8 cellular contexts compared by ENCODE assay signal in the genomic region with DNA sequence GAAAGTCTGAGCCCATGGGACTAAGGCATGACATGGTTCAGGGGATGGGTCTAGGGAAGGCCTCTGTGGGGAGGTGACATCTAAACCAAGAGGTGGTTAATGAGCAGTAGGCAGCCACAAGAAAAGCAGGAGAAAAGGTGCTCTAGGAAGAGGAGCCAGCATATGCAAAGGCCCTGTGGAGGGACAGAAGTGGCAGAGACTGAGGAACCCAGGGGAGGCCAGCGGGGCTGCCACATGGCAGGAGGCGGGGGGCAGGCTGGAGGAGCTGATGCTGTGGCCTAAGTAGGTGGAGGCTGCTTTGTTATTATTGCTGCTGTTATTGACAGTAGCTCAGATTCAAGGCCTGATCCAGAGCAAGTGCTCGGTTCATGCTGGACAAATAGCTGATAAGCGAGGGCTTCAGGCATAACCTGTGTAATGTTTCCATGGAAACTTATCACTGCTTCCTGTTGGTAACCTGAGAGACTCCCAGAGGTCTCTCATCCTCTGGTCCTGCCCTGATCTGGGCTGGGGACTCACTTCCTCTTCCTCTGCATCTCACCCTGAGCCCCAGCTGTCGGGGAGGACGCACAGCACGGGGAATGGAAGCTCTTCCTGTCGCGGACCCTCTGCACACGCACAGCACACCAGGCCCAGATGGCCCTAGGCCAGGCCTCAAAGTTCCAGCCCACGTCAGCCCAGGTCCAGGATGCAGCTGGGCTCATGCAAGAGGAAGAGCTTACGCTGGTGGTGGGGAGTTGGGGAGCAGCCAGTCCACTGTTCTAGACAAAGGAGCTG.
A peak's percentile ranks its signal among the peaks of the same experiment; 100 is the strongest.
DNase-seq lines count a peak whose midpoint lies in the region; ATAC-seq and TF ChIP-seq lines count a peak whose summit lies in the region.

No MANE protein-coding gene starts in this region.

- no peak overlapping the region for H3K4me3 Mint-ChIP-seq in activated T-cell treated with anti-CD3 and anti-CD28 coated beads, Interleukin-2, amount 50 U/mL, for 72 hours
- H3K4me3 Mint-ChIP-seq in memory B cell = peak overlapping the region; percentile 50

- intact Hi-C loops in Right ventricle myocardium inferior (cut with DNase I) = loop anchor here (5.0 kb wide), 2 partner anchors 61 to 79 kb away; no protein-coding TSS in a partner anchor
- intact Hi-C loops in cardiac septum (cut with DNase I) = loop anchor here (2.0 to 5.0 kb wide), 3 partner anchors 21 to 79 kb away; no protein-coding TSS in a partner anchor
- intact Hi-C loops in vagina (cut with DNase I) = no loop called here

- no peak overlapping the region for H3K27ac Mint-ChIP-seq in activated T-cell treated with anti-CD3 and anti-CD28 coated beads, Interleukin-2, amount 50 U/mL, for 72 hours
- H3K27ac Mint-ChIP-seq in memory B cell = peak overlapping the region; percentile 90

- ATAC-seq in Right ventricle myocardium inferior (peak; percentile 33), memory B cell (ENCODE audit: low read depth) (peak; percentile 75)
- peak; percentile 32 to 41 for ATAC-seq in activated T-cell treated with anti-CD3 and anti-CD28 coated beads, Interleukin-2, amount 50 U/mL, for 72 hours (replicated peaks in 1 of 2)

- H3K36me3 Mint-ChIP-seq in activated T-cell treated with anti-CD3 and anti-CD28 coated beads, Interleukin-2, amount 50 U/mL, for 72 hours (ENCODE audit: insufficient read depth in 2 of 2) = no peaks in the 10 kb centered on the region
- H3K36me3 Mint-ChIP-seq in memory B cell = no peaks in the 10 kb centered on the region

- no peaks in the 10 kb centered on the region for H3K9me3 ChIP-seq in KOPT-K1 (ENCODE audit: insufficient read depth, low read length, poor library complexity, severe bottlenecking)
- H3K9me3 ChIP-seq in vagina = no peaks in the 10 kb centered on the region

- H3K4me1 ChIP-seq in vagina = peaks cover 21% of the 10 kb centered on the region

- no peaks in the 10 kb centered on the region for H3K27me3 Mint-ChIP-seq in activated T-cell treated with anti-CD3 and anti-CD28 coated beads, Interleukin-2, amount 50 U/mL, for 72 hours (ENCODE audit: low read depth)
- H3K27me3 Mint-ChIP-seq in memory B cell = no peaks in the 10 kb centered on the region

- H3K4me3 ChIP-seq in vagina = no peak overlapping the region

- DNase-seq in Right ventricle myocardium inferior (ENCODE audit: missing footprints) = peak; percentile 72
- DNase-seq in cardiac septum (ENCODE audit: low spot score) = no peak
- no peak for DNase-seq in activated T-cell treated with anti-CD3 and anti-CD28 coated beads, Interleukin-2, amount 50 U/mL, for 72 hours
- DNase-seq in memory B cell (ENCODE audit: low spot score in 2 of 2) = peak; percentile 39 to 45
- DNase-seq in NCI-H1930 (lab: John Stamatoyannopoulos, UW) = no peak
- DNase-seq in HuH-7 (ENCODE audit: low spot score) = no peak
- no peak for DNase-seq in vagina (ENCODE audit: extremely low spot score in 2 of 2)

- H3K4me1 Mint-ChIP-seq in activated T-cell treated with anti-CD3 and anti-CD28 coated beads, Interleukin-2, amount 50 U/mL, for 72 hours (ENCODE audit: low read depth) = peaks cover 6% of the 10 kb centered on the region
- peaks cover 29% of the 10 kb centered on the region for H3K4me1 Mint-ChIP-seq in memory B cell

- H3K9me3 Mint-ChIP-seq in activated T-cell treated with anti-CD3 and anti-CD28 coated beads, Interleukin-2, amount 50 U/mL, for 72 hours = no peaks in the 10 kb centered on the region
- no peaks in the 10 kb centered on the region for H3K9me3 Mint-ChIP-seq in memory B cell

- no peaks in the 10 kb centered on the region for H3K27me3 ChIP-seq in vagina

- no peak for TF ChIP-seq POLR2A in vagina (IDR thresholded peaks at IDR 0.05)

- H3K27ac ChIP-seq in KOPT-K1 (ENCODE audit: low read depth, low read length, poor library complexity, severe bottlenecking) = peak overlapping the region; percentile 60
- H3K27ac ChIP-seq in vagina = no peak overlapping the region

- H3K36me3 ChIP-seq in KOPT-K1 (ENCODE audit: insufficient read depth, low read length) (no peaks in the 10 kb centered on the region), vagina (no peaks in the 10 kb centered on the region)

- TF ChIP-seq CTCF in vagina (IDR thresholded peaks at IDR 0.05) = no peak

Comparison
In these comparisons a context has a peak if more than half of its experiments do, and no peak if none do; other contexts are left out.
1. DNase-seq: peak in Right ventricle myocardium inferior (single experiment) and memory B cell (2 of 2); none in cardiac septum (single experiment), activated T-cell treated with anti-CD3 and anti-CD28 coated beads, Interleukin-2, amount 50 U/mL, for 72 hours (0 of 2), NCI-H1930 (0 of 2), HuH-7 (single experiment) and vagina (0 of 2).
2. Peak in every context shown above with its lines, with median percentiles within 50 percentile points of each other: ATAC-seq.